In genomic region chr14:104428860-104429259, GRCh38 we compare ENCODE assay signal across 25 cellular contexts.
"Had no signal": no experiment of that assay in that cellular context is flagged by ENCODE, and none has a peak within 500 bp of the region (broad histone marks: within the 10 kb centered on the region; RNA-seq: fewer than 3 reads in every experiment).

No MANE protein-coding gene starts in this region.

- ATAC-seq: activated CD8-positive, alpha-beta T cell treated with anti-CD3 and anti-CD28 coated beads for 36 hours; heart left ventricle; left lobe of liver; lower lobe of right lung; naive thymus-derived CD8-positive, alpha-beta T cell; right lobe of liver; T-cell had no signal

- H3K27me3 ChIP-seq: heart left ventricle, right lobe of liver had no signal

- H3K27me3 Mint-ChIP-seq: activated naive CD8-positive, alpha-beta T cell treated with anti-CD3 and anti-CD28 coated beads, Interleukin-2, amount 10 ng/mL, durations not matched to agents 7 days and 5 days had no signal

- H3K36me3 ChIP-seq: heart left ventricle, lower lobe of right lung, right lobe of liver, tibial nerve had no signal

- H3K4me3 Mint-ChIP-seq: activated CD8-positive, alpha-beta T cell treated with anti-CD3 and anti-CD28 coated beads for 36 hours; activated naive CD4-positive, alpha-beta T cell treated with anti-CD3 and anti-CD28 coated beads, Interleukin-2, amount 10 ng/mL, durations not matched to agents 7 days and 5 days; activated naive CD8-positive, alpha-beta T cell treated with anti-CD3 and anti-CD28 coated beads, Interleukin-2, amount 10 ng/mL, durations not matched to agents 7 days and 5 days; activated T-helper 1 cell treated with anti-CD3 and anti-CD28 coated beads, Interleukin-12 subunit alpha, Interleukin-12 subunit beta, Interleukin-2, Interleukin-4 antibody, amounts not matched to agents 30 ng/mL and 10 ng/mL and 1 ng/mL, durations not matched to agents 14 hours and 24 hours and 36 hours; naive thymus-derived CD8-positive, alpha-beta T cell; neural crest cell; T-cell; T-helper 2 cell treated with Interferon-gamma antibody and Interleukin-4, amounts not matched to agents 5 μg/mL and 100 μg/mL, for 36 hours had no signal

- H3K27ac Mint-ChIP-seq: activated CD8-positive, alpha-beta T cell treated with anti-CD3 and anti-CD28 coated beads for 36 hours; activated naive CD4-positive, alpha-beta T cell treated with anti-CD3 and anti-CD28 coated beads, Interleukin-2, amount 10 ng/mL, durations not matched to agents 7 days and 5 days; activated naive CD8-positive, alpha-beta T cell treated with anti-CD3 and anti-CD28 coated beads, Interleukin-2, amount 10 ng/mL, durations not matched to agents 7 days and 5 days; activated T-helper 1 cell treated with anti-CD3 and anti-CD28 coated beads, Interleukin-12 subunit alpha, Interleukin-12 subunit beta, Interleukin-2, Interleukin-4 antibody, amounts not matched to agents 30 ng/mL and 10 ng/mL and 1 ng/mL, durations not matched to agents 14 hours and 24 hours and 36 hours; T-cell; T-helper 2 cell treated with Interferon-gamma antibody and Interleukin-4, amounts not matched to agents 5 μg/mL and 100 μg/mL, for 36 hours had no signal

- H3K9me3 Mint-ChIP-seq: activated CD8-positive, alpha-beta T cell treated with anti-CD3 and anti-CD28 coated beads for 36 hours; activated naive CD4-positive, alpha-beta T cell treated with anti-CD3 and anti-CD28 coated beads, Interleukin-2, amount 10 ng/mL, durations not matched to agents 7 days and 5 days; activated naive CD8-positive, alpha-beta T cell treated with anti-CD3 and anti-CD28 coated beads, Interleukin-2, amount 10 ng/mL, durations not matched to agents 7 days and 5 days; activated T-helper 1 cell treated with anti-CD3 and anti-CD28 coated beads, Interleukin-12 subunit alpha, Interleukin-12 subunit beta, Interleukin-2, Interleukin-4 antibody, amounts not matched to agents 30 ng/mL and 10 ng/mL and 1 ng/mL, durations not matched to agents 14 hours and 24 hours and 36 hours; naive thymus-derived CD8-positive, alpha-beta T cell; neural crest cell; T-cell; T-helper 2 cell treated with Interferon-gamma antibody and Interleukin-4, amounts not matched to agents 5 μg/mL and 100 μg/mL, for 36 hours had no signal

- H3K36me3 Mint-ChIP-seq: activated naive CD4-positive, alpha-beta T cell treated with anti-CD3 and anti-CD28 coated beads, Interleukin-2, amount 10 ng/mL, durations not matched to agents 7 days and 5 days; activated naive CD8-positive, alpha-beta T cell treated with anti-CD3 and anti-CD28 coated beads, Interleukin-2, amount 10 ng/mL, durations not matched to agents 7 days and 5 days; naive thymus-derived CD8-positive, alpha-beta T cell; T-cell had no signal

- H3K4me1 Mint-ChIP-seq: activated naive CD4-positive, alpha-beta T cell treated with anti-CD3 and anti-CD28 coated beads, Interleukin-2, amount 10 ng/mL, durations not matched to agents 7 days and 5 days; activated naive CD8-positive, alpha-beta T cell treated with anti-CD3 and anti-CD28 coated beads, Interleukin-2, amount 10 ng/mL, durations not matched to agents 7 days and 5 days; neural crest cell had no signal

- H3K27ac ChIP-seq: heart left ventricle, lower lobe of right lung, right lobe of liver, tibial nerve had no signal

- H3K4me1 ChIP-seq: right lobe of liver, tibial nerve had no signal

- DNase-seq: activated CD4-positive, alpha-beta T cell treated with anti-CD3 and anti-CD28 coated beads for 48 hours; activated CD4-positive, CD25-positive, alpha-beta regulatory T cell; activated CD8-positive, alpha-beta T cell treated with anti-CD3 and anti-CD28 coated beads for 36 hours; activated effector memory CD4-positive, alpha-beta T cell treated with anti-CD3 and anti-CD28 coated beads, Interleukin-2, amount 50 U/mL, for 16 hours; activated naive CD4-positive, alpha-beta T cell treated with anti-CD3 and anti-CD28 coated beads, Interleukin-2, amount 10 ng/mL, durations not matched to agents 7 days and 5 days; activated naive CD8-positive, alpha-beta T cell treated with anti-CD3 and anti-CD28 coated beads, Interleukin-2, amount 10 ng/mL, durations not matched to agents 7 days and 5 days; activated T-cell treated with anti-CD3 and anti-CD28 coated beads, Interleukin-2, amount 50 U/mL, for 1 hour; amniotic stem cell; caudate nucleus; cortex of kidney; hypothalamus; kidney glomerular epithelial cell; mesenchymal stem cell; stimulated activated CD4-positive, alpha-beta T cell treated with anti-CD3 and anti-CD28 coated beads, Interleukin-2, amount 100 ng/mL, for 48 hours; stimulated activated naive CD4-positive, alpha-beta T cell treated with Interleukin-2 at 50 U/mL for 16 hours had no signal

- H3K9me3 ChIP-seq: heart left ventricle, lower lobe of right lung, right lobe of liver, tibial nerve had no signal

- H3K4me3 ChIP-seq: heart left ventricle, lower lobe of right lung, right lobe of liver, tibial nerve had no signal
